In the genomic region with DNA sequence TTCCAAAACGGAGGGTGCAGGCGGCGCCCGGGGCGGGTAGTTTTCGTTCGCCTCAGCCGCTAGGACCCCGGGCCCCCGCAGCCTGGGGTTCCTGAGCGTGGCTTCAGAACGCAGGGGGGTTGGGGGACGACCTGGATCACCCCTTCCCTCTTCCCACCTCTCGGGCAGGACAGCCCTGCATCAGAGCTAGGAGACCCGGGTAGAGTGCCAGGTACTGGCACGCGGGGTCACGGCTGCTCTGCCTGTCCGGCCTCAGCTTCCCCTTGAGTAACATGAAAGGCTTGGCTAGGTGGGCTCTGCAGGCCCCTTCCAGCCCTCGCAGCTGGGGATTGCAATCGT, we compare ENCODE assay signal across 8 cellular contexts. TPM values are rescaled to one million over a fixed set of nuclear protein-coding genes. Genes with fewer than 3 reads are reported as not detected.
DNase-seq lines count a peak whose midpoint lies in the region; ATAC-seq and TF ChIP-seq lines count a peak whose summit lies in the region.

No MANE protein-coding gene starts in this region.

- TF ChIP-seq CTCF in chondrocyte (IDR thresholded peaks at IDR 0.05): no peak

- H3K9ac ChIP-seq in mucosa of stomach (ENCODE audit: low read length): peak overlapping the region; percentile 78

- ATAC-seq in GM19351 (IDR thresholded peaks at IDR 0.05; ENCODE audit: unreplicated experiment) (no peak), HG03139 (IDR thresholded peaks at IDR 0.05; ENCODE audit: unreplicated experiment) (no peak)

- peak; percentile 6 for DNase-seq in AG08395 (ENCODE audit: low spot score)
- no peak for DNase-seq in chondrocyte (ENCODE audit: low spot score)
- no peak for DNase-seq in NK-92 treated with Interleukin-12 subunit alpha and Interleukin-12 subunit beta, amount 100 ng/mL, for 24 hours (lab: John Stamatoyannopoulos, UW)
- no peak for DNase-seq in NCI-H524 treated with DMSO at 0.1 percent for 48 hours (lab: John Stamatoyannopoulos, UW)

- H3K36me3 Mint-ChIP-seq in IgD-negative memory B cell (peaks cover 8% of the 10 kb centered on the region), chondrocyte (ENCODE audit: low read depth) (no peaks in the 10 kb centered on the region)

- peaks cover 22% of the 10 kb centered on the region for H3K4me1 ChIP-seq in mucosa of stomach (ENCODE audit: control insufficient read depth, insufficient read depth, low read length)

- H3K27me3 Mint-ChIP-seq in IgD-negative memory B cell (no peaks in the 10 kb centered on the region), chondrocyte (ENCODE audit: low read depth) (no peaks in the 10 kb centered on the region)

- no peaks in the 10 kb centered on the region for H3K27me3 ChIP-seq in mucosa of stomach (ENCODE audit: control insufficient read depth, insufficient read depth, low read length)

- H3K4me1 Mint-ChIP-seq in IgD-negative memory B cell: peaks cover 10 to 25% (median 11%) of the 10 kb centered on the region in 3 donors
- H3K4me1 Mint-ChIP-seq in chondrocyte (ENCODE audit: low read depth): peaks cover 20% of the 10 kb centered on the region

- peak overlapping the region; percentile 97 for H3K4me3 ChIP-seq in mucosa of stomach (ENCODE audit: low read length)

- H3K36me3 ChIP-seq in mucosa of stomach (ENCODE audit: control insufficient read depth, insufficient read depth, low read length): no peaks in the 10 kb centered on the region

- no peaks in the 10 kb centered on the region for H3K9me3 ChIP-seq in mucosa of stomach (ENCODE audit: control insufficient read depth, low read length)

- H3K4me3 Mint-ChIP-seq in IgD-negative memory B cell (peak overlapping the region; percentile 96 to 100 (median 98)), chondrocyte (ENCODE audit: unreplicated experiment) (peak overlapping the region; percentile 95)

- H3K27ac Mint-ChIP-seq in IgD-negative memory B cell (peak overlapping the region in 1 of 3 donors; percentile 62), chondrocyte (ENCODE audit: unreplicated experiment) (no peak overlapping the region)

- H3K9me3 Mint-ChIP-seq in IgD-negative memory B cell (no peaks in the 10 kb centered on the region), chondrocyte (ENCODE audit: low read depth) (no peaks in the 10 kb centered on the region)

RNA-seq across cellular contexts. Expression of a gene that starts 0.5 kb away (rescaled TPM):
- 7.1 TPM for polyA plus RNA-seq in IgD-negative memory B cell
- total RNA-seq in chondrocyte: 5.8 to 8.2 TPM (median 7.3 TPM) in 3 replicates

RNA-seq across cellular contexts. Expression of a gene that starts 0.7 kb away (rescaled TPM):
- 18.3 TPM for polyA plus RNA-seq in IgD-negative memory B cell
- 37.4 to 40.6 TPM (median 37.6 TPM) in 3 replicates for total RNA-seq in chondrocyte

RNA-seq across cellular contexts. Expression of a gene that starts 42.3 kb away (rescaled TPM):
- polyA plus RNA-seq in IgD-negative memory B cell: 29.4 TPM
- 25.0 to 25.7 TPM (median 25.3 TPM) in 3 replicates for total RNA-seq in chondrocyte
